13 cellular contexts compared by ENCODE assay signal in genomic region chr6:160664198-160664597, GRCh38. TPM values are rescaled to one million over a fixed set of nuclear protein-coding genes. Genes with fewer than 3 reads are reported as not detected.
"Had no signal": no experiment of that assay in that cellular context is flagged by ENCODE, and none has a peak within 500 bp of the region (broad histone marks: within the 10 kb centered on the region; RNA-seq: fewer than 3 reads in every experiment).

Gene LPA (minus strand): TSS chr6:160664275. CDS start chr6:160664214, 61 bp downstream.

RNA-seq across cellular contexts. Expression of gene LPA, which starts in this region (rescaled TPM):
- total RNA-seq: activated B cell treated with CpG ODN at 0.5 μM for 24 hours; activated CD4-positive, alpha-beta memory T cell treated with anti-CD3 and anti-CD28 coated beads for 36 hours; activated CD4-positive, alpha-beta memory T cell treated with anti-CD3 and anti-CD28 coated beads, Interleukin-2, amount 10 ng/mL, durations not matched to agents 7 days and 5 days; activated CD4-positive, alpha-beta T cell treated with anti-CD3 and anti-CD28 coated beads for 36 hours; activated CD4-positive, alpha-beta T cell treated with anti-CD3 and anti-CD28 coated beads, Interleukin-2, amount 10 ng/mL, durations not matched to agents 24 days and 14 days; activated CD4-positive, alpha-beta T cell treated with anti-CD3 and anti-CD28 coated beads, Interleukin-2, amount 10 ng/mL, durations not matched to agents 7 days and 5 days; activated CD8-positive, alpha-beta memory T cell treated with anti-CD3 and anti-CD28 coated beads for 36 hours; activated CD8-positive, alpha-beta memory T cell treated with anti-CD3 and anti-CD28 coated beads, Interleukin-2, amount 10 ng/mL, durations not matched to agents 7 days and 5 days; activated CD8-positive, alpha-beta T cell treated with anti-CD3 and anti-CD28 coated beads for 36 hours; activated CD8-positive, alpha-beta T cell treated with anti-CD3 and anti-CD28 coated beads, Interleukin-2, amount 10 ng/mL, durations not matched to agents 7 days and 5 days; T-helper 1 cell treated with Interleukin-12 subunit alpha and Interleukin-12 subunit beta and Interleukin-4 antibody, amounts not matched to agents 30 ng/mL and 1 ng/mL, for 36 hours; T-helper 17 cell; T-helper 2 cell treated with Interferon-gamma antibody and Interleukin-4, amounts not matched to agents 100 ng/mL and 5 ng/mL, for 36 hours had no signal
